In genomic region chr17:5929721-5930120, GRCh38 we compare ENCODE assay signal across 9 cellular contexts.
"Had no signal": no experiment of that assay in that cellular context is flagged by ENCODE, and none has a peak within 500 bp of the region (broad histone marks: within the 10 kb centered on the region; RNA-seq: fewer than 3 reads in every experiment).

No MANE protein-coding gene starts in this region.

- DNase-seq: GM23248, GOT3, H7, H9, HCEC 1CT, HFFc6 had no signal

- H3K27ac ChIP-seq: GM23248 had no signal

- H3K4me1 ChIP-seq: HAP-1 had no signal

- H2AFZ ChIP-seq: GM23248, GM23338 had no signal

- H3K4me3 Mint-ChIP-seq: GM23338, H9, HFFc6 had no signal

- H3K9ac ChIP-seq: GM23248 had no signal

- H3K36me3 ChIP-seq: HAP-1 had no signal

- H3K4me2 ChIP-seq: GM23338 had no signal

- ATAC-seq: GM23338, HCT116 had no signal

- H3K4me3 ChIP-seq: GM23248, GM23338, HAP-1 had no signal

- H3K27ac Mint-ChIP-seq: GM23338, H9, HFFc6 had no signal

- H3K9me3 ChIP-seq: HAP-1 had no signal
